Comparison of ENCODE assay signal across 23 cellular contexts in the genomic region with DNA sequence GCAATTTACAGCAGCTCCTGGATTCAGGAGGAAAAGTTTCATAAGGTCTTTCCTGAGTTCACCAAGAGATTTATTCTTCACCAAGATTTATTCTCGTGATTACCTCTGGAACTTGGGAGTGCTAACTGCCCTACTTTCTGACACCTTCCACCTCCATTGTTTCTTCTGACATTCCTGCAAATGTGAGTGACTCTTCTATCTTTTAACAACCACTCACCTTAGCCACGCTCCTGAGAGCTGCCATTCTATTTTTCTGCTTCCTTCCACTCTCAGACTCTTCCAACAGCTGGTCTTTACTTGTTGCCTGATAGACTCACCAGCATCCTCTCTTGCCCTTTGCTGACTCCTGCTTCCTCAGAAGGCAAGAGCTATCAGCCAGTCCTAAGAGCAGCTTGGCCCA. TPM values are rescaled to one million over a fixed set of nuclear protein-coding genes. Genes with fewer than 3 reads are reported as not detected.
A peak's percentile ranks its signal among the peaks of the same experiment; 100 is the strongest.
DNase-seq lines count a peak whose midpoint lies in the region; ATAC-seq, FAIRE-seq and TF ChIP-seq lines count a peak whose summit lies in the region.
"Had no signal": no experiment of that assay in that cellular context is flagged by ENCODE, and none has a peak within 500 bp of the region (broad histone marks: within the 10 kb centered on the region; RNA-seq: fewer than 3 reads in every experiment).

No MANE protein-coding gene starts in this region.

- H2BK15ac ChIP-seq in mesendoderm (replicated peaks; ENCODE audit: low read depth), result no peak overlapping the region

- H3F3A ChIP-seq in GM23248 (ENCODE audit: insufficient read depth), result no peaks in the 10 kb centered on the region

- no peak overlapping the region for H2AK5ac ChIP-seq in mesendoderm (ENCODE audit: low read length)

- no peak overlapping the region for H3K4me2 ChIP-seq in mesendoderm (ENCODE audit: low read length)
- no peak overlapping the region for H3K4me2 ChIP-seq in GM23248 (ENCODE audit: unreplicated experiment)
- H3K4me2 ChIP-seq: BLaER1 had no signal

- H3K36me3 ChIP-seq in endodermal cell (ENCODE audit: control insufficient read depth, insufficient read depth, low read length), result no peaks in the 10 kb centered on the region
- H3K36me3 ChIP-seq in mesendoderm (ENCODE audit: control insufficient read depth, insufficient read depth, low read length), result no peaks in the 10 kb centered on the region
- no peaks in the 10 kb centered on the region for H3K36me3 ChIP-seq in upper lobe of left lung
- no peaks in the 10 kb centered on the region for H3K36me3 ChIP-seq in GM23248 (ENCODE audit: low read depth)
- H3K36me3 ChIP-seq: BLaER1 had no signal

- FAIRE-seq in HTR-8/SVneo (lab: Jason Lieb, UNC), result no peak
- FAIRE-seq: GM19239 had no signal

- no peaks in the 10 kb centered on the region for H4K20me1 ChIP-seq in GM23248 (ENCODE audit: insufficient read depth)
- H4K20me1 ChIP-seq: BLaER1 had no signal

- H3K27me3 ChIP-seq in endodermal cell (ENCODE audit: control insufficient read depth, insufficient read depth, low read length, poor library complexity, severe bottlenecking), result no peaks in the 10 kb centered on the region
- no peaks in the 10 kb centered on the region for H3K27me3 ChIP-seq in mesendoderm (ENCODE audit: insufficient read depth, low read length, poor library complexity)
- H3K27me3 ChIP-seq in upper lobe of left lung, result no peaks in the 10 kb centered on the region
- H3K27me3 ChIP-seq in GM23248 (replicated peaks; ENCODE audit: insufficient read depth), result peaks cover 25% of the 10 kb centered on the region
- H3K27me3 ChIP-seq: BLaER1 had no signal

- H3K9ac ChIP-seq in endodermal cell (ENCODE audit: extremely low read depth, low read length, poor library complexity, severe bottlenecking), result no peak overlapping the region
- H3K9ac ChIP-seq in mesendoderm (ENCODE audit: low read length), result no peak overlapping the region
- H3K9ac ChIP-seq in GM23248, result no peak overlapping the region
- H3K9ac ChIP-seq: BLaER1 had no signal

- H3K36me3 Mint-ChIP-seq in endodermal cell (ENCODE audit: low read depth), result peaks cover 7% of the 10 kb centered on the region

- H3K4ac ChIP-seq in mesendoderm (ENCODE audit: low read depth, low read length), result no peak overlapping the region

- no peaks in the 10 kb centered on the region for H3K79me1 ChIP-seq in mesendoderm (ENCODE audit: low read length)

- H3K4me1 ChIP-seq in endodermal cell (ENCODE audit: control insufficient read depth, insufficient read depth, low read length) (peaks cover 12% of the 10 kb centered on the region), mesendoderm (ENCODE audit: control insufficient read depth, low read depth, low read length) (peaks cover 3% of the 10 kb centered on the region), upper lobe of left lung (no peaks in the 10 kb centered on the region), GM23248 (ENCODE audit: insufficient read depth) (0 out of 2 replicates have a peak, but pooled peaks cover 5% of the 10 kb centered on the region)
- H3K4me1 ChIP-seq: BLaER1 had no signal

- no peak overlapping the region for H3K56ac ChIP-seq in mesendoderm (ENCODE audit: low read length)

- H3K27ac ChIP-seq in endodermal cell (ENCODE audit: low read depth, low read length), result no peak overlapping the region
- no peak overlapping the region for H3K27ac ChIP-seq in mesendoderm (ENCODE audit: low read depth, low read length)
- no peak overlapping the region for H3K27ac ChIP-seq in upper lobe of left lung
- no peak overlapping the region for H3K27ac ChIP-seq in GM23248
- H3K27ac ChIP-seq: BLaER1 had no signal

- H3K9me3 ChIP-seq in endodermal cell (ENCODE audit: control insufficient read depth, low read length) (peaks cover 17% of the 10 kb centered on the region), upper lobe of left lung (no peaks in the 10 kb centered on the region), GM23248 (ENCODE audit: low read depth) (no peaks in the 10 kb centered on the region)
- H3K9me3 ChIP-seq: BLaER1 had no signal

- H2AFZ ChIP-seq in GM23248, result no peak overlapping the region

- H3K27ac Mint-ChIP-seq in endodermal cell, result peak overlapping the region; percentile 13
- H3K27ac Mint-ChIP-seq: CD4-positive, alpha-beta memory T cell; HFFc6 had no signal

- no peak for TF ChIP-seq EP300 in upper lobe of left lung (IDR thresholded peaks at IDR 0.05)

- DNase-seq in HTR-8/SVneo (ENCODE audit: insufficient read length, low spot score) (peak; percentile 6), endodermal cell (peak; percentile 61), mesendoderm (peak; percentile 71), upper lobe of left lung (no peak), GM23248 (no peak)
- no peak for DNase-seq in effector CD8-positive, alpha-beta T cell (lab: John Stamatoyannopoulos, UW)
- DNase-seq: 8988T; CD4-positive, alpha-beta memory T cell; DMS153; DMS79; GDM1; GOT3; H7; HFFc6 had no signal

- peaks cover 19% of the 10 kb centered on the region for H3K9me3 Mint-ChIP-seq in endodermal cell
- H3K9me3 Mint-ChIP-seq: HFFc6 had no signal

- no peak overlapping the region for H2BK120ac ChIP-seq in mesendoderm (ENCODE audit: low read depth, low read length)

- H3K9me2 ChIP-seq in GM23248 (ENCODE audit: insufficient read depth), result no peaks in the 10 kb centered on the region

- H3K18ac ChIP-seq in mesendoderm (ENCODE audit: low read length), result no peak overlapping the region

- H3K4me3 Mint-ChIP-seq in endodermal cell, result no peak overlapping the region
- H3K4me3 Mint-ChIP-seq: CD14-positive monocyte; CD4-positive, alpha-beta memory T cell; HFFc6 had no signal

- no peak for ATAC-seq in upper lobe of left lung (ENCODE audit: low FRiP score in 2 of 2)
- ATAC-seq in GM19455 (IDR thresholded peaks at IDR 0.05; ENCODE audit: unreplicated experiment), result no peak
- ATAC-seq: HCT116 had no signal

- no peak for TF ChIP-seq POLR2A in upper lobe of left lung (IDR thresholded peaks at IDR 0.05)

- H4K5ac ChIP-seq in mesendoderm (ENCODE audit: low read length), result no peak overlapping the region

- 50 to 79% methylated on average over 2 of the region's 2 CpGs for WGBS in endodermal cell (ENCODE audit: insufficient coverage in 1 of 2, insufficient read length in 1 of 2), 2 experiments
- WGBS in mesendoderm (ENCODE audit: extremely low coverage, insufficient coverage, low lambda C conversion rate), result no CpG with 5 or more reads among the region's 2 CpGs
- 66 to 69% methylated on average over 2 of the region's 2 CpGs for WGBS in upper lobe of left lung, 2 donors
- 34 to 38% methylated on average over 2 of the region's 2 CpGs for WGBS in GM23248 (ENCODE audit: low coverage in 1 of 2, low lambda C conversion rate in 2 of 2, missing lambda C conversion rate in 2 of 2), 2 experiments

- no peak overlapping the region for H2BK5ac ChIP-seq in mesendoderm (ENCODE audit: low read length)

- no peaks in the 10 kb centered on the region for H3K79me2 ChIP-seq in mesendoderm (ENCODE audit: control insufficient read depth, insufficient read depth, low read length)
- H3K79me2 ChIP-seq in GM23248 (ENCODE audit: insufficient read depth), result no peaks in the 10 kb centered on the region

- in situ Hi-C loops in GM23248 (cut with MboI), result no loop called here

- no peak overlapping the region for H4K8ac ChIP-seq in mesendoderm (ENCODE audit: low read depth, low read length)

- H3K27me3 Mint-ChIP-seq in endodermal cell (ENCODE audit: insufficient read depth), result no peaks in the 10 kb centered on the region

- H3K4me1 Mint-ChIP-seq in endodermal cell, result peaks cover 21% of the 10 kb centered on the region

- peak overlapping the region; percentile 21 for H3K4me3 ChIP-seq in endodermal cell (ENCODE audit: low read length)
- no peak overlapping the region for H3K4me3 ChIP-seq in mesendoderm (ENCODE audit: low read length)
- H3K4me3 ChIP-seq in upper lobe of left lung, result no peak overlapping the region
- H3K4me3 ChIP-seq in GM23248, result no peak overlapping the region
- H3K4me3 ChIP-seq: BLaER1 had no signal

- TF ChIP-seq CTCF in endodermal cell (conservative IDR thresholded peaks at IDR 0.05) (no peak), upper lobe of left lung (IDR thresholded peaks at IDR 0.05) (no peak)

- H3K23ac ChIP-seq in mesendoderm (ENCODE audit: low read length), result no peak overlapping the region

RNA-seq across cellular contexts. Expression of gene CBY2, which starts 11.5 kb away (rescaled TPM):
- total RNA-seq in endodermal cell, result not detected
- not detected for polyA plus RNA-seq in endodermal cell (2013, experiment 1 of 2)
- polyA plus RNA-seq in endodermal cell (2013, experiment 2 of 2), result not detected
- not detected for polyA plus RNA-seq in mesendoderm (2013, experiment 1 of 2)
- not detected for polyA plus RNA-seq in mesendoderm (2013, experiment 2 of 2)
- not detected for total RNA-seq in upper lobe of left lung
- not detected in 2 replicates for total RNA-seq in GM23248 (2014; rRNA removed; shearing (Covaris generic))
- not detected in 2 replicates for polyA plus RNA-seq in GM23248 (2016; fragmentation: Nextera tagmentation; extraction: Ambion mirVana)
- total RNA-seq: A673, Daoy, HFFc6, HT-29 had no signal
- polyA plus RNA-seq: AG04450, CD14-positive monocyte had no signal

Comparison
In these comparisons a context has a peak if more than half of its experiments do, and no peak if none do; other contexts are left out.
1. DNase-seq: peak in HTR-8/SVneo (single experiment), endodermal cell (single experiment) and mesendoderm (single experiment); none in upper lobe of left lung (0 of 2), GM23248 (single experiment) and effector CD8-positive, alpha-beta T cell (single experiment).